In genomic region chr5:119079436-119079921, GRCh38 we compare ENCODE assay signal across 8 cellular contexts. TPM values are rescaled to one million over a fixed set of nuclear protein-coding genes. Genes with fewer than 3 reads are reported as not detected.
DNase-seq lines count a peak whose midpoint lies in the region; ATAC-seq and TF ChIP-seq lines count a peak whose summit lies in the region.
"Not testable (repeated sequence)": the region's sequence is repeated elsewhere in the genome, so short reads cannot be mapped to it uniquely, and the experiment has no call there.

No MANE protein-coding gene starts in this region.

- H3K27me3 ChIP-seq in Karpas-422 (ENCODE audit: low read length), result not testable (repeated sequence)

- H3K4me1 Mint-ChIP-seq in memory B cell, result peaks cover 43% of the 10 kb centered on the region

- H3K36me3 Mint-ChIP-seq in memory B cell, result not testable (repeated sequence)

- DNase-seq in Karpas-422; memory B cell (ENCODE audit: low spot score in 2 of 2): not testable (repeated sequence)
- DNase-seq in activated CD4-positive, alpha-beta T cell treated with anti-CD3 and anti-CD28 coated beads, Interleukin-2, amount 50 U/mL, for 4 hours, result peak; percentile 11 to 36
- peak; percentile 38 for DNase-seq in astrocyte of the spinal cord (ENCODE audit: low read depth, low spot score)
- DNase-seq in stimulated activated CD8-positive, alpha-beta memory T cell treated with anti-CD3 and anti-CD28 coated beads, Interleukin-7, amount 100 ng/mL, for 24 hours (ENCODE audit: low read depth), result peak; percentile 15

- H3K4me3 Mint-ChIP-seq in memory B cell, result peak overlapping the region; percentile 2

- in situ Hi-C loops in astrocyte of the spinal cord (cut with HindIII; ENCODE audit: low sequenced_read_pairs), result not testable (repeated sequence)

- peak; percentile 47 for ATAC-seq in GM18498 (IDR thresholded peaks at IDR 0.05; ENCODE audit: unreplicated experiment)
- ATAC-seq in GM21515 (IDR thresholded peaks at IDR 0.05; ENCODE audit: unreplicated experiment), result peak; percentile 37
- ATAC-seq in HG03039 (IDR thresholded peaks at IDR 0.05; ENCODE audit: unreplicated experiment), result peak; percentile 37
- peak; percentile 57 for ATAC-seq in memory B cell (ENCODE audit: low read depth)

- not testable (repeated sequence) for TF ChIP-seq CTCF in astrocyte of the spinal cord (IDR thresholded peaks at IDR 0.05; ENCODE audit: low read depth, low read length)

- peaks cover 71% of the 10 kb centered on the region for H3K4me1 ChIP-seq in Karpas-422 (ENCODE audit: low read length)

- H3K36me3 ChIP-seq in Karpas-422 (ENCODE audit: insufficient read depth, low read length), result not testable (repeated sequence)

- not testable (repeated sequence) for H4K20me1 ChIP-seq in Karpas-422 (ENCODE audit: insufficient read depth, low read depth, low read length)

- H3K79me2 ChIP-seq in Karpas-422 (ENCODE audit: low read length), result peaks cover 98% of the 10 kb centered on the region

- peak overlapping the region; percentile 39 for H3K27ac Mint-ChIP-seq in memory B cell

- not testable (repeated sequence) for H3K9ac ChIP-seq in Karpas-422 (ENCODE audit: low read length)

- H3K4me3 ChIP-seq in Karpas-422 (ENCODE audit: low read length); astrocyte of the spinal cord (ENCODE audit: low read depth, low read length): not testable (repeated sequence)

- H3K27me3 Mint-ChIP-seq in memory B cell, result not testable (repeated sequence)

- H3K4me2 ChIP-seq in Karpas-422 (ENCODE audit: low read depth, low read length, poor library complexity, severe bottlenecking), result peak overlapping the region; percentile 40

- not testable (repeated sequence) for H3K9me3 Mint-ChIP-seq in memory B cell

- H3K9me3 ChIP-seq in Karpas-422 (ENCODE audit: low read length), result not testable (repeated sequence)

- not testable (repeated sequence) for H2AFZ ChIP-seq in Karpas-422 (ENCODE audit: low read length)

- H3K27ac ChIP-seq in Karpas-422 (ENCODE audit: low read length), result peak overlapping the region; percentile 28; the same call in 1 of the 2 replicates

- H3K9me2 ChIP-seq in Karpas-422 (replicated peaks; ENCODE audit: insufficient read depth, low read length), result not testable (repeated sequence)

RNA-seq across cellular contexts. Expression of gene DMXL1, which starts 8.6 kb away (rescaled TPM):
- 37.6 and 107 TPM in 2 replicates for total RNA-seq in Karpas-422 (2014; rRNA removed; shearing (Covaris generic); ENCODE audit: low replicate concordance)
